ENCODE assay signal across 8 cellular contexts in the genomic region with DNA sequence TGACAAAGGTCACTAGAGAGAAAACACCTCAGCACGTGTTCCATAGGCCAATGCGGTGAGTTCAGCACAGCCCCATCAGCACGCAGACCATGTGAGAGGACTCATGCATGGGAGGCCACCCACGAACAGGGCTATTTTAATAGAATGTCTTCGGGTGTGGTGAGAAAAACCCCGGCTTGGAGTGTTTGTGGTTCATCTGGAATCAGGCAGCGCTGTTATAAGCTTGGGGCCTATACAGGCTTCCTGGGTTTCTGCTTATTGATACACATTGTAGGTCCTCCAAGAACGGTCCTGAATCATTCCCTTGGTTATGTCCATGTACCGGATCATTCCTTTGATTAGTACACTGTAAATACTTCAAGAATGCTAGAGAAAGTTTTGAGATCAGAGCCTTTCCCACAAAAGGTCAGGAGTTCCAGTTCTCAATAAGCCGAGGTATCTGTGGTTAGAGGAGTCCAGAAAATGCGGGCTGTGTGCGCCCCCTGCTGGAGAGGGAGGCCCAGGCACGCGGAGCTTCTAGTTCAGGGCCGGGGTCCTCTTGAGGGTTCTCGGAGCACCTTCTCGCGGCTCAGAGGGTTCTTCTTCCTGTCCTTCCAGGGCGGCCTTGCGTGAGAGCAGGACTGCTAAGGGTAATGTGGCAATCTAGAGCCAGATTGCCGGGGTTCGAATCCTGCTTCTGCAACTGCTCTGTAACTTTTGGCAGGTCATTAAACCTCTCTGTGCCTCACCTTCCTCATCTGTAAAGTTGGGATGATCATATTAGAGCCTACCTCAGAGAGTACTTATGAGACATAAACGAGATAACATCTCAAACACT. TPM values are rescaled to one million over a fixed set of nuclear protein-coding genes. Genes with fewer than 3 reads are reported as not detected.
A peak's percentile ranks its signal among the peaks of the same experiment; 100 is the strongest.
DNase-seq lines count a peak whose midpoint lies in the region; ATAC-seq and TF ChIP-seq lines count a peak whose summit lies in the region.

No MANE protein-coding gene starts in this region.

- H3K4me2 ChIP-seq in H9 (ENCODE audit: insufficient read depth, insufficient read length, low read length): no peak overlapping the region

- H3K18ac ChIP-seq in H9 (ENCODE audit: insufficient read length, low read depth, low read length): no peak overlapping the region

- CTCF ChIA-PET in T-cell (lab: Charles Lee): interaction anchor here (0.5 to 5.1 kb wide), 15 partner anchors 10 to 669 kb away, joined by 3 to 46 read pairs (median 4); a partner anchor contains a TSS

- peaks cover 14 to 17% of the 10 kb centered on the region in 2 experiments for H3K9me3 Mint-ChIP-seq in H9
- H3K9me3 Mint-ChIP-seq in T-cell: peaks cover 0 to 7% (median 0%) of the 10 kb centered on the region in 3 donors

- H2AFZ ChIP-seq in H9 (ENCODE audit: low read length): no peak overlapping the region

- no peak overlapping the region for H3K56ac ChIP-seq in H9 (ENCODE audit: insufficient read length, low read depth, low read length)

- H3K36me3 Mint-ChIP-seq in H9 (ENCODE audit: insufficient read depth in 1 of 3, low read depth in 3 of 3) (peaks cover 5 to 14% (median 12%) of the 10 kb centered on the region in 3 experiments; a peak in 5 of 7 replicates), T-cell (no peaks in the 10 kb centered on the region)

- peak; percentile 72 to 83 (median 78) for ATAC-seq in T-cell (replicated peaks in 1 of 4)

- no peaks in the 10 kb centered on the region for H3K79me2 ChIP-seq in H9 (ENCODE audit: insufficient read depth, low read length)

- H2BK5ac ChIP-seq in H9 (ENCODE audit: insufficient read length, low read length): no peak overlapping the region

- H3K4me3 ChIP-seq in adipocyte (ENCODE audit: low read length): no peak overlapping the region
- H3K4me3 ChIP-seq in right atrium auricular region: no peak overlapping the region
- H3K4me3 ChIP-seq in sigmoid colon: no peak overlapping the region

- H3K27ac Mint-ChIP-seq in H9 (no peak overlapping the region), T-cell (no peak overlapping the region)

- H3K27me3 Mint-ChIP-seq in H9 (ENCODE audit: low read depth) (no peaks in the 10 kb centered on the region; the same call in 1 of the 2 replicates), T-cell (no peaks in the 10 kb centered on the region)

- WGBS in H9 (ENCODE audit: extremely low coverage, insufficient read length, low lambda C conversion rate): no CpG with 5 or more reads among the region's 23 CpGs
- 25 to 31% methylated on average over 23 of the region's 23 CpGs for WGBS in sigmoid colon, 2 donors

- H3K79me1 ChIP-seq in H9 (ENCODE audit: insufficient read depth, low read depth, low read length, poor library complexity, severe bottlenecking): no peaks in the 10 kb centered on the region

- no peaks in the 10 kb centered on the region; the same call in 1 of the 2 replicates for H3K4me1 ChIP-seq in H9 (ENCODE audit: insufficient read depth, low read length)
- H3K4me1 ChIP-seq in adipocyte (ENCODE audit: control insufficient read depth, insufficient read depth, low read length): peaks cover 9% of the 10 kb centered on the region
- peaks cover 0 to 7% of the 10 kb centered on the region in 2 donors for H3K4me1 ChIP-seq in right atrium auricular region
- H3K4me1 ChIP-seq in sigmoid colon: peaks cover 0 to 9% (median 7%) of the 10 kb centered on the region in 4 donors

- no peak overlapping the region for H3K23ac ChIP-seq in H9 (ENCODE audit: insufficient read length, low read depth, low read length)

- no peak overlapping the region for H3K14ac ChIP-seq in H9 (ENCODE audit: insufficient read depth, low read length)

- H4K20me1 ChIP-seq in H9 (ENCODE audit: control insufficient read depth, insufficient read depth, insufficient read length): peaks cover 2% of the 10 kb centered on the region

- no peak overlapping the region for H2BK20ac ChIP-seq in H9 (ENCODE audit: low read depth, low read length, poor library complexity, severe bottlenecking)

- H2AK5ac ChIP-seq in H9 (ENCODE audit: insufficient read length, low read length): no peak overlapping the region

- H3K9ac ChIP-seq in H9 (ENCODE audit: extremely low read depth, insufficient read length, low read length) (no peak overlapping the region), adipocyte (ENCODE audit: low read length) (peak overlapping the region; percentile 6)

- no peak overlapping the region for H2BK12ac ChIP-seq in H9 (ENCODE audit: insufficient read length, low read depth, low read length)

- H3K4me3 Mint-ChIP-seq in H9 (no peak overlapping the region), T-cell (no peak overlapping the region)

- POLR2A ChIA-PET in T-cell (lab: Charles Lee): interaction anchor here in 1 of 2 donors (0.6 kb wide), 2 partner anchors 64 to 608 kb away, joined by 3 to 5 read pairs; no protein-coding TSS in a partner anchor

- H3K9me3 ChIP-seq in H9 (ENCODE audit: control insufficient read depth, low read depth, low read length) (no peaks in the 10 kb centered on the region), adipocyte (ENCODE audit: control insufficient read depth, low read length) (no peaks in the 10 kb centered on the region), right atrium auricular region (no peaks in the 10 kb centered on the region), sigmoid colon (no peaks in the 10 kb centered on the region)

- TF ChIP-seq EP300 in sigmoid colon (IDR thresholded peaks at IDR 0.05): peak in 1 of 4 donors; percentile 4

- H2BK120ac ChIP-seq in H9 (ENCODE audit: low read depth, low read length, poor library complexity, severe bottlenecking): no peak overlapping the region

- H4K5ac ChIP-seq in H9 (ENCODE audit: insufficient read length, low read depth, low read length): no peak overlapping the region

- no peak overlapping the region for H2BK15ac ChIP-seq in H9 (ENCODE audit: low read depth, low read length)

- no peak for TF ChIP-seq POLR2A in sigmoid colon (IDR thresholded peaks at IDR 0.05)

- no peaks in the 10 kb centered on the region for H3K23me2 ChIP-seq in H9 (ENCODE audit: insufficient read length, low read depth, low read length, poor library complexity, severe bottlenecking)

- no peak overlapping the region for H3K27ac ChIP-seq in H9 (ENCODE audit: insufficient read length, low read depth, low read length)
- no peak overlapping the region for H3K27ac ChIP-seq in right atrium auricular region
- H3K27ac ChIP-seq in sigmoid colon: no peak overlapping the region

- no peak overlapping the region for H3T11ph ChIP-seq in H9 (ENCODE audit: low read length)

- H4K91ac ChIP-seq in H9 (ENCODE audit: insufficient read length, low read depth, low read length): no peak overlapping the region

- intact Hi-C loops in sigmoid colon (cut with DNase I): loop anchor here (1.0 to 2.0 kb wide), 4 partner anchors 56 to 669 kb away; no protein-coding TSS in a partner anchor

- H3K4me1 Mint-ChIP-seq in H9 (peaks cover 12 to 14% of the 10 kb centered on the region in 2 experiments), T-cell (peaks cover 15 to 18% (median 15%) of the 10 kb centered on the region in 3 donors)

- TF ChIP-seq CTCF in GM12801 (IDR thresholded peaks at IDR 0.05; ENCODE audit: extremely low read depth, insufficient read length): peak; percentile 16
- TF ChIP-seq CTCF in H9 (conservative IDR thresholded peaks at IDR 0.05): peak; percentile 98
- peak; percentile 89 to 93 for TF ChIP-seq CTCF in right atrium auricular region (IDR thresholded peaks at IDR 0.05)
- peak; percentile 91 to 98 (median 97) for TF ChIP-seq CTCF in sigmoid colon (IDR thresholded peaks at IDR 0.05)

- no peak overlapping the region for H3K4ac ChIP-seq in H9 (ENCODE audit: low read depth, low read length)

- H3K27me3 ChIP-seq in H9 (ENCODE audit: insufficient read depth, low read length) (no peaks in the 10 kb centered on the region), adipocyte (replicated peaks; ENCODE audit: control insufficient read depth, insufficient read depth, low read length) (peaks cover 5% of the 10 kb centered on the region), right atrium auricular region (no peaks in the 10 kb centered on the region), sigmoid colon (no peaks in the 10 kb centered on the region)

- H3K36me3 ChIP-seq in adipocyte (ENCODE audit: control insufficient read depth, insufficient read depth, low read length, severe bottlenecking) (no peaks in the 10 kb centered on the region), right atrium auricular region (no peaks in the 10 kb centered on the region), sigmoid colon (no peaks in the 10 kb centered on the region)

- H4K8ac ChIP-seq in H9 (replicated peaks; ENCODE audit: insufficient read length, low read depth, low read length): no peak overlapping the region

- DNase-seq in H9 (peak; percentile 92), LoVo (ENCODE audit: low spot score) (peak; percentile 79), T-cell (peak; percentile 23 to 84 (median 75)), adipocyte (ENCODE audit: low read depth) (peak; percentile 93), right atrium auricular region (ENCODE audit: low spot score) (peak; percentile 89), sigmoid colon (peak; percentile 87), DMS114 treated with DMSO at 0.1 percent for 48 hours (lab: John Stamatoyannopoulos, UW; ENCODE audit: unreplicated experiment) (no peak)

RNA-seq across cellular contexts. Expression of a gene that starts 51.8 kb away (rescaled TPM):
- total RNA-seq in H9 (2021): not detected in 2 replicates
- total RNA-seq in T-cell: 1 to 10 TPM in 2 of 5 donors, under 1 TPM in 3; 0.47 to 2.6 (median 0.96) TPM
- total RNA-seq in right atrium auricular region: under 1 TPM in 1 of 2 donors, not detected in 1; 0.08 TPM
- under 1 TPM in 3 of 4 donors, not detected in 1; under 0.01 to 0.27 (median 0.16) TPM for total RNA-seq in sigmoid colon
- 1 to 10 TPM in 1 of 3 donors, under 1 TPM in 1, not detected in 1; under 0.01 to 6.8 TPM for polyA plus RNA-seq in sigmoid colon

Comparison
In these comparisons a context has a peak if more than half of its experiments do, and no peak if none do; other contexts are left out.
1. CTCF ChIP-seq: peak in every context shown above with its lines; median percentile 98 in H9; 97 in sigmoid colon; 91 in right atrium auricular region; 16 in GM12801.